Comparison of ENCODE assay signal across 8 cellular contexts in genomic region chr1:45014403-45015028, GRCh38. TPM values are rescaled to one million over a fixed set of nuclear protein-coding genes. Genes with fewer than 3 reads are reported as not detected.
A peak's percentile ranks its signal among the peaks of the same experiment; 100 is the strongest.
DNase-seq lines count a peak whose midpoint lies in the region; ATAC-seq and TF ChIP-seq lines count a peak whose summit lies in the region.

No MANE protein-coding gene starts in this region.

- peak overlapping the region; percentile 83 for H3K4me3 Mint-ChIP-seq in CD4-positive, alpha-beta T cell
- peak overlapping the region; percentile 39 for H3K4me3 Mint-ChIP-seq in activated CD8-positive, alpha-beta memory T cell treated with anti-CD3 and anti-CD28 coated beads, Interleukin-2, amount 10 ng/mL, durations not matched to agents 7 days and 5 days
- H3K4me3 Mint-ChIP-seq in endothelial cell (ENCODE audit: unreplicated experiment): peak overlapping the region; percentile 78

- ATAC-seq in CD4-positive, alpha-beta T cell (ENCODE audit: poor library complexity): peak; percentile 46
- ATAC-seq in activated CD8-positive, alpha-beta memory T cell treated with anti-CD3 and anti-CD28 coated beads, Interleukin-2, amount 10 ng/mL, durations not matched to agents 7 days and 5 days: peak; percentile 17
- no peak for ATAC-seq in GM19395 (IDR thresholded peaks at IDR 0.05; ENCODE audit: unreplicated experiment)

- H3K27me3 Mint-ChIP-seq in CD4-positive, alpha-beta T cell: no peaks in the 10 kb centered on the region
- H3K27me3 Mint-ChIP-seq in activated CD8-positive, alpha-beta memory T cell treated with anti-CD3 and anti-CD28 coated beads, Interleukin-2, amount 10 ng/mL, durations not matched to agents 7 days and 5 days: no peaks in the 10 kb centered on the region
- H3K27me3 Mint-ChIP-seq in endothelial cell (ENCODE audit: unreplicated experiment): peaks cover 14% of the 10 kb centered on the region

- CTCF ChIA-PET in CD4-positive, alpha-beta T cell (lab: Charles Lee): interaction anchor here (0.7 to 6.4 kb wide), 14 partner anchors 28 to 511 kb away, joined by 3 to 66 read pairs (median 3); partner anchors contain the start of genes CCDC163, EIF2B3, MMACHC and RNU5D-1
- CTCF ChIA-PET in activated CD8-positive, alpha-beta memory T cell treated with anti-CD3 and anti-CD28 coated beads, Interleukin-2, amount 10 ng/mL, durations not matched to agents 7 days and 5 days (lab: Charles Lee): interaction anchor here (0.7 to 13.4 kb wide), 30 partner anchors 8 to 556 kb away, joined by 3 to 341 read pairs (median 4); partner anchors contain the start of genes EIF2B3, HPDL, MUTYH and PLK3

- intact Hi-C loops in CD4-positive, alpha-beta T cell (cut with DNase I, micrococcal nuclease): loop anchor here (1.0 to 10.0 kb wide), 12 partner anchors 177 to 673 kb away; partner anchors contain the start of genes GPBP1L1 (in 2 of the 2), TMEM69 (in 2 of the 2), BTBD19 (in 1 of the 2) and DYNLT4 (in 1 of the 2)

- no peaks in the 10 kb centered on the region for H3K9me3 Mint-ChIP-seq in CD4-positive, alpha-beta T cell
- H3K9me3 Mint-ChIP-seq in activated CD8-positive, alpha-beta memory T cell treated with anti-CD3 and anti-CD28 coated beads, Interleukin-2, amount 10 ng/mL, durations not matched to agents 7 days and 5 days (ENCODE audit: low read depth): no peaks in the 10 kb centered on the region
- no peaks in the 10 kb centered on the region for H3K9me3 Mint-ChIP-seq in endothelial cell (ENCODE audit: unreplicated experiment)

- H3K27ac Mint-ChIP-seq in CD4-positive, alpha-beta T cell: peak overlapping the region; percentile 70
- H3K27ac Mint-ChIP-seq in activated CD8-positive, alpha-beta memory T cell treated with anti-CD3 and anti-CD28 coated beads, Interleukin-2, amount 10 ng/mL, durations not matched to agents 7 days and 5 days: peak overlapping the region; percentile 64
- H3K27ac Mint-ChIP-seq in endothelial cell (ENCODE audit: unreplicated experiment): no peak overlapping the region

- POLR2A ChIA-PET in CD4-positive, alpha-beta T cell (lab: Charles Lee): interaction anchor here (0.6 to 6.9 kb wide), 13 partner anchors 28 to 672 kb away, joined by 3 to 141 read pairs (median 4); partner anchors contain the start of genes EIF2B3, GPBP1L1, MUTYH and PLK3

- H3K9me3 ChIP-seq in CD4-positive, alpha-beta T cell (ENCODE audit: control insufficient read depth, low read length): no peaks in the 10 kb centered on the region

- H3K27ac ChIP-seq in CD4-positive, alpha-beta T cell (ENCODE audit: low read depth, low read length): no peak overlapping the region

- DNase-seq in CD4-positive, alpha-beta T cell: peak; percentile 65 to 80 (median 74)
- DNase-seq in HT1080 (ENCODE audit: low read depth): peak; percentile 77
- peak; percentile 71 for DNase-seq in NOMO-1 treated with DMSO at 0.1 percent for 48 hours (lab: John Stamatoyannopoulos, UW; ENCODE audit: unreplicated experiment)
- DNase-seq in activated CD8-positive, alpha-beta memory T cell treated with anti-CD3 and anti-CD28 coated beads, Interleukin-2, amount 10 ng/mL, durations not matched to agents 7 days and 5 days: peak; percentile 89
- peak; percentile 84 for DNase-seq in endothelial cell (ENCODE audit: low spot score)
- DNase-seq in mucosa of gallbladder (ENCODE audit: low spot score): peak; percentile 84
- peak; percentile 86 for DNase-seq in stimulated activated CD8-positive, alpha-beta memory T cell treated with anti-CD3 and anti-CD28 coated beads, Interleukin-4, amount 100 ng/mL, for 48 hours

- H3K36me3 Mint-ChIP-seq in CD4-positive, alpha-beta T cell (ENCODE audit: low read depth): peaks cover 36% of the 10 kb centered on the region
- H3K36me3 Mint-ChIP-seq in activated CD8-positive, alpha-beta memory T cell treated with anti-CD3 and anti-CD28 coated beads, Interleukin-2, amount 10 ng/mL, durations not matched to agents 7 days and 5 days: peaks cover 6% of the 10 kb centered on the region
- peaks cover 24% of the 10 kb centered on the region for H3K36me3 Mint-ChIP-seq in endothelial cell (ENCODE audit: low read depth, unreplicated experiment)

- peak; percentile 89 for TF ChIP-seq CTCF in CD4-positive, alpha-beta T cell (IDR thresholded peaks at IDR 0.05)
- TF ChIP-seq CTCF in endothelial cell (IDR thresholded peaks at IDR 0.05; ENCODE audit: unreplicated experiment): peak; percentile 85

- peaks cover 54% of the 10 kb centered on the region for H3K4me1 Mint-ChIP-seq in CD4-positive, alpha-beta T cell (ENCODE audit: low read depth)
- peaks cover 37% of the 10 kb centered on the region for H3K4me1 Mint-ChIP-seq in activated CD8-positive, alpha-beta memory T cell treated with anti-CD3 and anti-CD28 coated beads, Interleukin-2, amount 10 ng/mL, durations not matched to agents 7 days and 5 days
- peaks cover 34% of the 10 kb centered on the region for H3K4me1 Mint-ChIP-seq in endothelial cell (ENCODE audit: unreplicated experiment)

- H3K27me3 ChIP-seq in CD4-positive, alpha-beta T cell (ENCODE audit: control insufficient read depth, insufficient read depth, low read length): no peaks in the 10 kb centered on the region

RNA-seq across cellular contexts. Expression of gene UROD, which starts 2.5 kb away (rescaled TPM):
- total RNA-seq in CD4-positive, alpha-beta T cell: 10 to 100 TPM; 41.0 to 42.4 TPM
- 134 and 140 TPM in 2 replicates for total RNA-seq in HT1080 (2014; rRNA removed; shearing (Covaris generic))
- 89.7 and 104 TPM in 2 replicates for polyA plus RNA-seq in HT1080 (2015; cell fraction: cytosol; rRNA removed)
- 159 and 163 TPM in 2 replicates for polyA plus RNA-seq in HT1080 (2015; cell fraction: nucleus; rRNA removed)
- total RNA-seq in activated CD8-positive, alpha-beta memory T cell treated with anti-CD3 and anti-CD28 coated beads, Interleukin-2, amount 10 ng/mL, durations not matched to agents 7 days and 5 days: 10 to 100 TPM; 68.5 to 72.7 TPM
- total RNA-seq in endothelial cell (ENCODE audit: unreplicated experiment): 151 TPM
- total RNA-seq in mucosa of gallbladder: 53.5 TPM

RNA-seq across cellular contexts. Expression of gene HECTD3, which starts 3.4 kb away (rescaled TPM):
- 10 to 100 TPM; 31.5 to 33.7 TPM for total RNA-seq in CD4-positive, alpha-beta T cell
- 10.5 and 14.7 TPM in 2 replicates for total RNA-seq in HT1080 (2014; rRNA removed; shearing (Covaris generic))
- 14.3 and 14.9 TPM in 2 replicates for polyA plus RNA-seq in HT1080 (2015; cell fraction: cytosol; rRNA removed)
- polyA plus RNA-seq in HT1080 (2015; cell fraction: nucleus; rRNA removed): 34.4 and 34.8 TPM in 2 replicates
- 10 to 100 TPM; 31.5 to 32.6 TPM for total RNA-seq in activated CD8-positive, alpha-beta memory T cell treated with anti-CD3 and anti-CD28 coated beads, Interleukin-2, amount 10 ng/mL, durations not matched to agents 7 days and 5 days
- 58.2 TPM for total RNA-seq in endothelial cell (ENCODE audit: unreplicated experiment)
- total RNA-seq in mucosa of gallbladder: 59.6 TPM

RNA-seq across cellular contexts. Expression of gene EIF2B3, which starts 28.1 kb away (rescaled TPM):
- 1 to 10 TPM; 5.8 to 6.3 TPM for total RNA-seq in CD4-positive, alpha-beta T cell
- total RNA-seq in HT1080 (2014; rRNA removed; shearing (Covaris generic)): 30.5 and 31.0 TPM in 2 replicates
- polyA plus RNA-seq in HT1080 (2015; cell fraction: cytosol; rRNA removed): 23.4 and 27.6 TPM in 2 replicates
- 22.9 and 23.3 TPM in 2 replicates for polyA plus RNA-seq in HT1080 (2015; cell fraction: nucleus; rRNA removed)
- total RNA-seq in activated CD8-positive, alpha-beta memory T cell treated with anti-CD3 and anti-CD28 coated beads, Interleukin-2, amount 10 ng/mL, durations not matched to agents 7 days and 5 days: 10 to 100 TPM; 26.5 to 33.3 TPM
- total RNA-seq in endothelial cell (ENCODE audit: unreplicated experiment) (16.6 TPM), mucosa of gallbladder (19.3 TPM)
